ENCODE assay signal across 15 cellular contexts in the genomic region with DNA sequence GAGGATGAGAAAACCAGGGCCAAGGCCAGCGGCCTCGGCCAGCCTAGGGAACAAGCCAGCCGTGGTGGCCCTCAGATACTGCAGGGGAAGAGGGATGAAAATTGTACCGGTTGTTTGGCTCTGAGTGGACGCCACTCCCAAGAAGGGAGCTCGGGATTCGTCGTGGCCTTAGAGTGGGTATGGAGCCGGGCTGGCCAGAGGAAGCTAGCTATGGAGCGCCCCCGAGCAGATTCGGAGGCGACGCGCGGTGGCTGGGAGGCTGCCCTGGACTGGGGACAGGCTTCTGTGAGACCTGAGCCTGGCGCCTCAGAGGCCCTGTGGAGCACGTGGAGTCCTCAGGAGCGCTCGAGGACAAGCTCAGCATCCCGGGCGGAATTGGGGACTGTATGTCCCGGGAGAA. TPM values are rescaled to one million over a fixed set of nuclear protein-coding genes. Genes with fewer than 3 reads are reported as not detected.
DNase-seq lines count a peak whose midpoint lies in the region; ATAC-seq and TF ChIP-seq lines count a peak whose summit lies in the region.
"Had no signal": no experiment of that assay in that cellular context is flagged by ENCODE, and none has a peak within 500 bp of the region (broad histone marks: within the 10 kb centered on the region; RNA-seq: fewer than 3 reads in every experiment).

No MANE protein-coding gene starts in this region.

- H3K36me3 ChIP-seq in skeletal muscle satellite cell (ENCODE audit: insufficient read depth, low read length): peaks cover 16% of the 10 kb centered on the region
- H3K36me3 ChIP-seq: stomach had no signal

- ATAC-seq in T-helper 17 cell (no peak), GM21786 (IDR thresholded peaks at IDR 0.05; ENCODE audit: unreplicated experiment) (no peak)
- ATAC-seq in naive thymus-derived CD8-positive, alpha-beta T cell: no peak
- ATAC-seq: activated CD8-positive, alpha-beta T cell treated with anti-CD3 and anti-CD28 coated beads, Interleukin-2, amount 10 ng/mL, durations not matched to agents 7 days and 5 days had no signal

- in situ Hi-C loops in GM13976 (cut with MboI; ENCODE audit: low sequenced_read_pairs, unreplicated experiment): no loop called here

- TF ChIP-seq CTCF in GM13976 (IDR thresholded peaks at IDR 0.05; ENCODE audit: borderline replicate concordance, control extremely low read depth, extremely low read depth, insufficient read depth, missing control alignments): no peak
- TF ChIP-seq CTCF in foreskin fibroblast (IDR thresholded peaks at IDR 0.05; ENCODE audit: low read depth, low read length): no peak

- peak overlapping the region; percentile 90 to 96 for H3K4me3 ChIP-seq in foreskin fibroblast (ENCODE audit: low read depth in 1 of 2, low read length in 2 of 2)
- no peak overlapping the region for H3K4me3 ChIP-seq in skeletal muscle satellite cell (ENCODE audit: low read length)
- H3K4me3 ChIP-seq: PC-9, stomach had no signal

- H3K9me3 Mint-ChIP-seq in naive thymus-derived CD8-positive, alpha-beta T cell: peaks cover 0 to 5% (median 0%) of the 10 kb centered on the region in 9 donors
- H3K9me3 Mint-ChIP-seq: activated naive CD4-positive, alpha-beta T cell treated with anti-CD3 and anti-CD28 coated beads, Interleukin-2, amount 10 ng/mL, durations not matched to agents 7 days and 5 days; T-helper 2 cell treated with Interferon-gamma antibody and Interleukin-4, amounts not matched to agents 5 μg/mL and 100 μg/mL, for 36 hours had no signal

- peak overlapping the region; percentile 16 for H3K4me3 Mint-ChIP-seq in T-helper 17 cell
- peak overlapping the region in 4 of 10 donors; percentile 7 to 48 (median 24) for H3K4me3 Mint-ChIP-seq in naive thymus-derived CD8-positive, alpha-beta T cell
- H3K4me3 Mint-ChIP-seq: activated CD8-positive, alpha-beta T cell treated with anti-CD3 and anti-CD28 coated beads, Interleukin-2, amount 10 ng/mL, durations not matched to agents 7 days and 5 days; activated naive CD4-positive, alpha-beta T cell treated with anti-CD3 and anti-CD28 coated beads, Interleukin-2, amount 10 ng/mL, durations not matched to agents 7 days and 5 days; T-helper 2 cell treated with Interferon-gamma antibody and Interleukin-4, amounts not matched to agents 5 μg/mL and 100 μg/mL, for 36 hours had no signal

- POLR2A ChIA-PET in naive thymus-derived CD8-positive, alpha-beta T cell (lab: Charles Lee): no interaction called here

- no peak overlapping the region for H3K27ac Mint-ChIP-seq in T-helper 17 cell
- H3K27ac Mint-ChIP-seq in naive thymus-derived CD8-positive, alpha-beta T cell: no peak overlapping the region
- H3K27ac Mint-ChIP-seq: activated CD8-positive, alpha-beta T cell treated with anti-CD3 and anti-CD28 coated beads, Interleukin-2, amount 10 ng/mL, durations not matched to agents 7 days and 5 days; activated naive CD4-positive, alpha-beta T cell treated with anti-CD3 and anti-CD28 coated beads, Interleukin-2, amount 10 ng/mL, durations not matched to agents 7 days and 5 days; T-helper 2 cell treated with Interferon-gamma antibody and Interleukin-4, amounts not matched to agents 5 μg/mL and 100 μg/mL, for 36 hours had no signal

- H3K9me3 ChIP-seq in T-helper 17 cell (ENCODE audit: control insufficient read depth, low read length, poor library complexity, severe bottlenecking) (no peaks in the 10 kb centered on the region), skeletal muscle satellite cell (replicated peaks; ENCODE audit: low read length) (no peaks in the 10 kb centered on the region)
- H3K9me3 ChIP-seq: stomach had no signal

- H3K36me3 Mint-ChIP-seq in T-helper 17 cell (ENCODE audit: low read depth): peaks cover 7% of the 10 kb centered on the region
- peaks cover 0 to 9% (median 0%) of the 10 kb centered on the region in 3 donors for H3K36me3 Mint-ChIP-seq in naive thymus-derived CD8-positive, alpha-beta T cell

- H3K9ac ChIP-seq in skeletal muscle satellite cell (ENCODE audit: low read depth, low read length): no peak overlapping the region

- peaks cover 94% of the 10 kb centered on the region for H3K27me3 Mint-ChIP-seq in T-helper 17 cell
- H3K27me3 Mint-ChIP-seq in naive thymus-derived CD8-positive, alpha-beta T cell: peaks cover 46 to 88% (median 74%) of the 10 kb centered on the region in 5 donors

- H3K4me1 Mint-ChIP-seq in T-helper 17 cell: peaks cover 26% of the 10 kb centered on the region
- peaks cover 13 to 53% (median 28%) of the 10 kb centered on the region in 4 donors for H3K4me1 Mint-ChIP-seq in naive thymus-derived CD8-positive, alpha-beta T cell

- peak overlapping the region; percentile 83 for H3K4me2 ChIP-seq in skeletal muscle satellite cell (ENCODE audit: low read length)
- H3K4me2 ChIP-seq: PC-9 had no signal

- H3K4me1 ChIP-seq in skeletal muscle satellite cell (ENCODE audit: control insufficient read depth, insufficient read depth, low read length): peaks cover 37% of the 10 kb centered on the region

- H3K27me3 ChIP-seq in skeletal muscle satellite cell (ENCODE audit: control insufficient read depth, insufficient read depth, low read length): no peaks in the 10 kb centered on the region

- DNase-seq in GM13976 (ENCODE audit: low spot score) (peak; percentile 30), T-helper 17 cell (no peak), foreskin fibroblast (no peak), HK-2 (ENCODE audit: unreplicated experiment) (no peak), HuH-7 (ENCODE audit: low spot score) (no peak)
- DNase-seq in naive thymus-derived CD8-positive, alpha-beta T cell: no peak
- DNase-seq: activated CD8-positive, alpha-beta T cell treated with anti-CD3 and anti-CD28 coated beads, Interleukin-2, amount 10 ng/mL, durations not matched to agents 7 days and 5 days; activated naive CD4-positive, alpha-beta T cell treated with anti-CD3 and anti-CD28 coated beads, Interleukin-2, amount 10 ng/mL, durations not matched to agents 7 days and 5 days; NCI-H2227 treated with DMSO at 0.1 percent for 48 hours; PC-9; stimulated activated CD4-positive, alpha-beta T cell treated with anti-CD3 and anti-CD28 coated beads, Interleukin-4, amount 100 ng/mL, for 24 hours; stomach had no signal

RNA-seq across cellular contexts. Expression of a gene that starts 2.7 kb away (rescaled TPM):
- total RNA-seq in T-helper 17 cell: not detected
- 228 and 249 TPM in 2 replicates for total RNA-seq in skeletal muscle satellite cell (2012; rRNA removed)
- not detected for total RNA-seq in naive thymus-derived CD8-positive, alpha-beta T cell
- polyA plus RNA-seq in naive thymus-derived CD8-positive, alpha-beta T cell: not detected
- total RNA-seq: activated CD8-positive, alpha-beta T cell treated with anti-CD3 and anti-CD28 coated beads, Interleukin-2, amount 10 ng/mL, durations not matched to agents 7 days and 5 days; PC-9 had no signal
